22 cellular contexts compared by ENCODE assay signal in genomic region chr14:23446291-23446851, GRCh38. TPM values are rescaled to one million over a fixed set of nuclear protein-coding genes. Genes with fewer than 3 reads are reported as not detected.
A peak's percentile ranks its signal among the peaks of the same experiment; 100 is the strongest.
DNase-seq lines count a peak whose midpoint lies in the region; ATAC-seq, FAIRE-seq and TF ChIP-seq lines count a peak whose summit lies in the region.
"Had no signal": no experiment of that assay in that cellular context is flagged by ENCODE, and none has a peak within 500 bp of the region (broad histone marks: within the 10 kb centered on the region; RNA-seq: fewer than 3 reads in every experiment).

No MANE protein-coding gene starts in this region.

- H3K27ac ChIP-seq in HepG2 (ENCODE audit: extremely low read length, insufficient read depth, low read length) (no peak overlapping the region), small intestine (ENCODE audit: low read depth in 1 of 2, low read length in 1 of 2) (no peak overlapping the region)
- H3K27ac ChIP-seq: body of pancreas, dorsolateral prefrontal cortex, GM23248, uterus had no signal

- intact Hi-C loops in Right ventricle myocardium inferior (cut with DNase I) (loop anchor here (5.0 kb wide), 1 partner anchor 119 kb away; no protein-coding TSS in a partner anchor), HepG2 (cut with micrococcal nuclease; ENCODE audit: unreplicated experiment) (no loop called here)

- no peak overlapping the region for H2AFZ ChIP-seq in HepG2 (ENCODE audit: low read length)
- H2AFZ ChIP-seq: GM23248 had no signal

- in situ Hi-C loops in HepG2 (cut with HindIII; ENCODE audit: extremely low pct_ligation_motif_present, low pct_unique_long_range_greater_than_20kb): no loop called here

- no peak for TF ChIP-seq POLR2A in HepG2 (IDR thresholded peaks at IDR 0.05; ENCODE audit: insufficient read depth in 1 of 2, low read depth in 2 of 2, low read length in 2 of 2)

- no peaks in the 10 kb centered on the region for H4K20me1 ChIP-seq in HepG2 (ENCODE audit: insufficient read depth, low read length)

- peak overlapping the region in 3 of 5 experiments; percentile 55 to 86 (median 79) for H3K27ac Mint-ChIP-seq in brain
- H3K27ac Mint-ChIP-seq: nephron progenitor cell; stimulated activated naive CD8-positive, alpha-beta T cell treated with anti-CD3 and anti-CD28 coated beads, Interleukin-15, Interleukin-2, amounts not matched to agents 100 ng/mL and 50 ng/mL, for 24 hours had no signal

- 33% methylated on average over 4 of the region's 4 CpGs for WGBS in HepG2 (ENCODE audit: low lambda C conversion rate)
- WGBS in small intestine, 3 donors: 23 to 60% (median 43%) methylated on average over 4 of the region's 4 CpGs

- TF ChIP-seq EP300 in HepG2 (IDR thresholded peaks at IDR 0.05; ENCODE audit: low read depth in 2 of 2, low read length in 2 of 2): no peak
- no peak for TF ChIP-seq EP300 in HepG2 (CRISPR knock-in tag; IDR thresholded peaks at IDR 0.05; ENCODE audit: borderline replicate concordance)

- DNase-seq in Right ventricle myocardium inferior (ENCODE audit: missing footprints): no peak
- DNase-seq in HepG2 (ENCODE audit: low spot score): no peak
- peak; percentile 36 for DNase-seq in small intestine
- no peak for DNase-seq in NCI-H774 (lab: John Stamatoyannopoulos, UW)
- no peak for DNase-seq in NCI-H524 (lab: John Stamatoyannopoulos, UW)
- DNase-seq: activated CD4-positive, alpha-beta T cell treated with anti-CD3 and anti-CD28 coated beads, Interleukin-2, amount 10 ng/mL, durations not matched to agents 7 days and 5 days; activated T-cell treated with anti-CD3 and anti-CD28 coated beads, Interleukin-2, amount 50 U/mL, for 1 hour; body of pancreas; dorsolateral prefrontal cortex; erythroblast; GM23248; mammary epithelial cell; NCI-H1930; NCI-H446 treated with DMSO at 0.1 percent for 48 hours; nephron progenitor cell; uterus had no signal

- no peak overlapping the region for H3K9ac ChIP-seq in HepG2 (ENCODE audit: insufficient read depth, low read depth, low read length)
- H3K9ac ChIP-seq: GM23248 had no signal

- no peaks in the 10 kb centered on the region for H3K79me2 ChIP-seq in HepG2 (ENCODE audit: insufficient read depth, low read length)

- H3K4me1 Mint-ChIP-seq in brain: peaks cover 39% of the 10 kb centered on the region

- FAIRE-seq in HepG2 (lab: Jason Lieb, UNC) (no peak), small intestine (lab: Jason Lieb, UNC) (no peak)
- FAIRE-seq: GM18507 had no signal

- H3K4me3 ChIP-seq in HepG2 (replicated peaks in 1 of 3; ENCODE audit: insufficient read depth in 1 of 3, low read depth in 2 of 3, low read length in 3 of 3) (no peak overlapping the region), small intestine (ENCODE audit: low read depth in 1 of 2, low read length in 2 of 2) (no peak overlapping the region)
- H3K4me3 ChIP-seq: body of pancreas, dorsolateral prefrontal cortex, GM23248, uterus had no signal

- no peak overlapping the region for H3K4me2 ChIP-seq in HepG2 (ENCODE audit: low read depth, low read length)

- H3K4me3 Mint-ChIP-seq in brain: no peak overlapping the region
- H3K4me3 Mint-ChIP-seq: activated CD4-positive, alpha-beta T cell treated with anti-CD3 and anti-CD28 coated beads, Interleukin-2, amount 10 ng/mL, durations not matched to agents 7 days and 5 days; nephron progenitor cell; stimulated activated naive CD8-positive, alpha-beta T cell treated with anti-CD3 and anti-CD28 coated beads, Interleukin-15, Interleukin-2, amounts not matched to agents 100 ng/mL and 50 ng/mL, for 24 hours had no signal

- H3K4me1 ChIP-seq in HepG2 (ENCODE audit: insufficient read depth, low read length) (peaks cover 12% of the 10 kb centered on the region), small intestine (ENCODE audit: control insufficient read depth in 2 of 2, insufficient read depth in 1 of 2, low read depth in 1 of 2, low read length in 1 of 2) (peaks cover 2 to 5% of the 10 kb centered on the region in 2 donors)
- H3K4me1 ChIP-seq: uterus had no signal

- CTCF ChIA-PET in HepG2 (lab: Yijun Ruan, JAX; ENCODE audit: low intra/inter-chr PET ratio, low total read pairs): no interaction called here

- POLR2A ChIA-PET in HepG2 (lab: Yijun Ruan, JAX): no interaction called here

- H3K27me3 ChIP-seq in HepG2 (ENCODE audit: control insufficient read depth in 1 of 2, insufficient read depth in 2 of 2, low read length in 2 of 2): peaks cover 2 to 31% of the 10 kb centered on the region in 2 experiments; a peak in 3 of 5 replicates
- H3K27me3 ChIP-seq in small intestine (ENCODE audit: control insufficient read depth in 2 of 2, insufficient read depth in 2 of 2, low read length in 2 of 2): no peaks in the 10 kb centered on the region
- H3K27me3 ChIP-seq: body of pancreas, uterus had no signal

- H3K9me3 ChIP-seq in HepG2 (ENCODE audit: low read length): no peaks in the 10 kb centered on the region
- H3K9me3 ChIP-seq in small intestine (ENCODE audit: control insufficient read depth, low read depth): no peaks in the 10 kb centered on the region
- H3K9me3 ChIP-seq: body of pancreas, uterus had no signal

- BruUV-seq in HepG2 (replicated peaks; lab: Mats Ljungman, UMichigan): no TSS peak

- no peaks in the 10 kb centered on the region for H3K36me3 ChIP-seq in HepG2 (replicated peaks in 1 of 2; ENCODE audit: control insufficient read depth in 1 of 2, insufficient read depth in 2 of 2, low read length in 2 of 2)
- no peaks in the 10 kb centered on the region for H3K36me3 ChIP-seq in small intestine (ENCODE audit: control insufficient read depth in 2 of 2, insufficient read depth in 2 of 2, low read length in 2 of 2)
- H3K36me3 ChIP-seq: uterus had no signal

- H3K9me3 Mint-ChIP-seq in brain: no peaks in the 10 kb centered on the region
- H3K9me3 Mint-ChIP-seq: activated CD4-positive, alpha-beta T cell treated with anti-CD3 and anti-CD28 coated beads, Interleukin-2, amount 10 ng/mL, durations not matched to agents 7 days and 5 days; activated naive CD4-positive, alpha-beta T cell treated with anti-CD3 and anti-CD28 coated beads, Interleukin-2, amount 50 U/mL, for 72 hours; nephron progenitor cell; stimulated activated naive CD8-positive, alpha-beta T cell treated with anti-CD3 and anti-CD28 coated beads, Interleukin-15, Interleukin-2, amounts not matched to agents 100 ng/mL and 50 ng/mL, for 24 hours had no signal

- ATAC-seq in Right ventricle myocardium inferior (peak; percentile 27), HepG2 (no peak), HG02973 (IDR thresholded peaks at IDR 0.05; ENCODE audit: unreplicated experiment) (no peak)
- ATAC-seq: activated naive CD4-positive, alpha-beta T cell treated with anti-CD3 and anti-CD28 coated beads, Interleukin-2, amount 50 U/mL, for 72 hours; body of pancreas had no signal

- TF ChIP-seq CTCF in brain (conservative IDR thresholded peaks at IDR 0.05) (peak in 1 of 2 experiments; percentile 33), HepG2 (CRISPR knock-in tag; IDR thresholded peaks at IDR 0.05) (peak; percentile 39)

- TF ChIP-seq RAD21 in HepG2 (CRISPR knock-in tag; IDR thresholded peaks at IDR 0.05): no peak

- H3K36me3 Mint-ChIP-seq in brain: no peaks in the 10 kb centered on the region

- H3K27me3 Mint-ChIP-seq in brain: peaks cover 3% of the 10 kb centered on the region

RNA-seq across cellular contexts. Expression of gene MYH7, which starts 10.9 kb away (rescaled TPM):
- 0.56 TPM for polyA plus RNA-seq in brain (ENCODE audit: insufficient read depth, low read depth, low replicate concordance)
- 11,833 TPM for total RNA-seq in Right ventricle myocardium inferior
- 0.04 TPM in 1 of 2 replicates, not detected in the other for total RNA-seq in HepG2 (2016; rRNA removed; fragmentation: Illumina TruSeq; extraction: Trizol)
- total RNA-seq in HepG2 (2016; cell fraction: cytosol; rRNA removed; fragmentation: Illumina TruSeq; extraction: Trizol; ENCODE audit: low read depth): not detected in 2 replicates
- not detected in 2 replicates for total RNA-seq in HepG2 (2016; cell fraction: insoluble cytoplasmic fraction; rRNA removed; fragmentation: Illumina TruSeq; extraction: Trizol)
- not detected in 2 replicates for total RNA-seq in HepG2 (2016; cell fraction: membrane; rRNA removed; fragmentation: Illumina TruSeq; extraction: Trizol)
- 0.06 TPM in 1 of 2 replicates, not detected in the other for total RNA-seq in HepG2 (2016; cell fraction: nucleus; rRNA removed; fragmentation: Illumina TruSeq; extraction: Trizol)
- 0.01 and 0.04 TPM in 2 replicates for polyA plus RNA-seq in HepG2 (2011; rRNA removed)
- polyA plus RNA-seq in HepG2 (2011; cell fraction: cytosol; rRNA removed): 0.01 TPM in 2 replicates
- 0.02 and 0.08 TPM in 2 replicates for polyA plus RNA-seq in HepG2 (2011; cell fraction: nucleus; rRNA removed)
- polyA plus RNA-seq in HepG2 (2012): 0.05 and 0.07 TPM in 2 replicates
- polyA plus RNA-seq in HepG2 (2016; cell fraction: cytosol; fragmentation: Illumina TruSeq; extraction: Trizol; ENCODE audit: low read depth): not detected in 2 replicates
- 0.04 and 0.05 TPM in 2 replicates for polyA plus RNA-seq in HepG2 (2016; cell fraction: insoluble cytoplasmic fraction; fragmentation: Illumina TruSeq; extraction: Trizol; ENCODE audit: low read depth)
- not detected in 2 replicates for polyA plus RNA-seq in HepG2 (2016; cell fraction: membrane; fragmentation: Illumina TruSeq; extraction: Trizol; ENCODE audit: low read depth)
- polyA plus RNA-seq in HepG2 (2016; cell fraction: nucleus; fragmentation: Illumina TruSeq; extraction: Trizol; ENCODE audit: insufficient read depth, low read depth): not detected in 2 replicates
- 0.28 TPM in 1 of 2 replicates, not detected in the other for polyA minus RNA-seq in HepG2 (2011; rRNA and poly(A)+ RNA removed; ENCODE audit: low replicate concordance)
- polyA minus RNA-seq in HepG2 (2011; cell fraction: cytosol; rRNA and poly(A)+ RNA removed): 0.10 TPM in 1 of 2 replicates, not detected in the other
- polyA minus RNA-seq in HepG2 (2011; cell fraction: nucleus; rRNA and poly(A)+ RNA removed): not detected in 2 replicates
- polyA plus RNA-seq in small intestine: 1 to 10 TPM in 2 of 3 donors, under 1 TPM in 1; 0.37 to 8.6 (median 4.0) TPM
- total RNA-seq: activated naive CD4-positive, alpha-beta T cell treated with anti-CD3 and anti-CD28 coated beads, Interleukin-2, amount 50 U/mL, for 72 hours; Daoy; GM23248; mammary epithelial cell had no signal
- polyA plus RNA-seq: GM23248, mammary epithelial cell had no signal

RNA-seq across cellular contexts. Expression of gene NGDN, which starts 23.1 kb away (rescaled TPM):
- polyA plus RNA-seq in brain (ENCODE audit: insufficient read depth, low read depth, low replicate concordance): 32.0 TPM
- 19.8 TPM for total RNA-seq in Right ventricle myocardium inferior
- 216 and 241 TPM in 2 replicates for total RNA-seq in HepG2 (2016; rRNA removed; fragmentation: Illumina TruSeq; extraction: Trizol)
- 81.7 and 93.0 TPM in 2 replicates for total RNA-seq in HepG2 (2016; cell fraction: cytosol; rRNA removed; fragmentation: Illumina TruSeq; extraction: Trizol; ENCODE audit: low read depth)
- total RNA-seq in HepG2 (2016; cell fraction: insoluble cytoplasmic fraction; rRNA removed; fragmentation: Illumina TruSeq; extraction: Trizol): 225 and 237 TPM in 2 replicates
- 66.4 and 83.1 TPM in 2 replicates for total RNA-seq in HepG2 (2016; cell fraction: membrane; rRNA removed; fragmentation: Illumina TruSeq; extraction: Trizol)
- 177 and 204 TPM in 2 replicates for total RNA-seq in HepG2 (2016; cell fraction: nucleus; rRNA removed; fragmentation: Illumina TruSeq; extraction: Trizol)
- polyA plus RNA-seq in HepG2 (2011; rRNA removed): 131 and 154 TPM in 2 replicates
- polyA plus RNA-seq in HepG2 (2011; cell fraction: cytosol; rRNA removed): 82.4 and 111 TPM in 2 replicates
- polyA plus RNA-seq in HepG2 (2011; cell fraction: nucleus; rRNA removed): 104 and 123 TPM in 2 replicates
- polyA plus RNA-seq in HepG2 (2012): 117 and 133 TPM in 2 replicates
- 21.2 and 22.9 TPM in 2 replicates for polyA plus RNA-seq in HepG2 (2016; cell fraction: cytosol; fragmentation: Illumina TruSeq; extraction: Trizol; ENCODE audit: low read depth)
- 196 and 227 TPM in 2 replicates for polyA plus RNA-seq in HepG2 (2016; cell fraction: insoluble cytoplasmic fraction; fragmentation: Illumina TruSeq; extraction: Trizol; ENCODE audit: low read depth)
- 27.9 and 28.0 TPM in 2 replicates for polyA plus RNA-seq in HepG2 (2016; cell fraction: membrane; fragmentation: Illumina TruSeq; extraction: Trizol; ENCODE audit: low read depth)
- 212 and 217 TPM in 2 replicates for polyA plus RNA-seq in HepG2 (2016; cell fraction: nucleus; fragmentation: Illumina TruSeq; extraction: Trizol; ENCODE audit: insufficient read depth, low read depth)
- polyA minus RNA-seq in HepG2 (2011; rRNA and poly(A)+ RNA removed; ENCODE audit: low replicate concordance): 23.6 and 38.1 TPM in 2 replicates
- polyA minus RNA-seq in HepG2 (2011; cell fraction: cytosol; rRNA and poly(A)+ RNA removed): 48.0 and 49.4 TPM in 2 replicates
- 243 and 292 TPM in 2 replicates for polyA minus RNA-seq in HepG2 (2011; cell fraction: nucleus; rRNA and poly(A)+ RNA removed)
- 10 to 100 TPM; 38.2 to 48.1 (median 43.8) TPM for polyA plus RNA-seq in small intestine

RNA-seq across cellular contexts. Expression of gene MYH6, which starts 38.3 kb away (rescaled TPM):
- not detected for polyA plus RNA-seq in brain (ENCODE audit: insufficient read depth, low read depth, low replicate concordance)
- 3,910 TPM for total RNA-seq in Right ventricle myocardium inferior
- not detected in 2 replicates for total RNA-seq in HepG2 (2016; rRNA removed; fragmentation: Illumina TruSeq; extraction: Trizol)
- total RNA-seq in HepG2 (2016; cell fraction: cytosol; rRNA removed; fragmentation: Illumina TruSeq; extraction: Trizol; ENCODE audit: low read depth): not detected in 2 replicates
- total RNA-seq in HepG2 (2016; cell fraction: insoluble cytoplasmic fraction; rRNA removed; fragmentation: Illumina TruSeq; extraction: Trizol): not detected in 2 replicates
- total RNA-seq in HepG2 (2016; cell fraction: membrane; rRNA removed; fragmentation: Illumina TruSeq; extraction: Trizol): not detected in 2 replicates
- not detected in 2 replicates for total RNA-seq in HepG2 (2016; cell fraction: nucleus; rRNA removed; fragmentation: Illumina TruSeq; extraction: Trizol)
- 0.01 TPM in 1 of 2 replicates, not detected in the other for polyA plus RNA-seq in HepG2 (2011; rRNA removed)
- polyA plus RNA-seq in HepG2 (2011; cell fraction: cytosol; rRNA removed): not detected in 2 replicates
- not detected in 2 replicates for polyA plus RNA-seq in HepG2 (2011; cell fraction: nucleus; rRNA removed)
- polyA plus RNA-seq in HepG2 (2012): not detected in 2 replicates
- polyA plus RNA-seq in HepG2 (2016; cell fraction: cytosol; fragmentation: Illumina TruSeq; extraction: Trizol; ENCODE audit: low read depth): not detected in 2 replicates
- not detected in 2 replicates for polyA plus RNA-seq in HepG2 (2016; cell fraction: insoluble cytoplasmic fraction; fragmentation: Illumina TruSeq; extraction: Trizol; ENCODE audit: low read depth)
- not detected in 2 replicates for polyA plus RNA-seq in HepG2 (2016; cell fraction: membrane; fragmentation: Illumina TruSeq; extraction: Trizol; ENCODE audit: low read depth)
- polyA plus RNA-seq in HepG2 (2016; cell fraction: nucleus; fragmentation: Illumina TruSeq; extraction: Trizol; ENCODE audit: insufficient read depth, low read depth): not detected in 2 replicates
- polyA minus RNA-seq in HepG2 (2011; rRNA and poly(A)+ RNA removed; ENCODE audit: low replicate concordance): not detected in 2 replicates
- polyA minus RNA-seq in HepG2 (2011; cell fraction: cytosol; rRNA and poly(A)+ RNA removed): not detected in 2 replicates
- not detected in 2 replicates for polyA minus RNA-seq in HepG2 (2011; cell fraction: nucleus; rRNA and poly(A)+ RNA removed)
- polyA plus RNA-seq in small intestine: 10 to 100 TPM in 1 of 3 donors, 1 to 10 TPM in 1, under 1 TPM in 1; 0.27 to 52.1 (median 2.0) TPM
- total RNA-seq: Daoy, GM23248, mammary epithelial cell had no signal
- polyA plus RNA-seq: GM23248, mammary epithelial cell had no signal
